ENCODE assay signal across 8 cellular contexts in the genomic region with DNA sequence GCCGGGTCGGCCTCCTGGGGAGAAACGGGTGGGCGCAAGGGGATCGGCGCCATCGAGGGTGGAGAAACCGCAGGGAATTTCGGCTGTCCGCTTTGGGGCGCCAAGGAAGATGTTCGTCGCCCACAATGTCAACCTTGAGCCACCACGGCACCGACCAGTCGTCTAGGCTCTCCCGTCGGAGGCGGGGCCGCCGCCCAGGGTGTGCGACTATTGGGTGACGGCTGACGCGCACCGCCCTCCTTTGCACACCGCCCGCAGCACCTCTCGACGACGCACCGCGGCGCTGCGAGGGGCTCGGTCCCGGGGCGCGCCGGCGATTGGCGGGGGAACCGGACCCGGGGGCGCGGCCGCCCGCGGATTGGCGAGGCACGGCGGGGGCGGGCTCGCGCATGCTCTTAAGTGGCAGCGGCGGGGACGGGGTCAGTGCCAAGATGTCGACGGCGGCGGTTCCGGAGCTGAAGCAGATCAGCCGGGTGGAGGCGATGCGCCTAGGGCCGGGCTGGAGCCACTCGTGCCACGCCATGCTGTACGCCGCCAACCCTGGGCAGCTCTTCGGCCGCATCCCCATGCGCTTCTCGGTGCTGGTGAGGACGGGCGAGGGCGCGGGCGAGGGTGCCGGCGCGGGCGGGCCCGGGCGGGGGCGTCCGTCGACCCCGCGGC. TPM values are rescaled to one million over a fixed set of nuclear protein-coding genes. Genes with fewer than 3 reads are reported as not detected.
DNase-seq lines count a peak whose midpoint lies in the region; ATAC-seq and TF ChIP-seq lines count a peak whose summit lies in the region.

Gene NUDT16L1 (plus strand): TSS at position 267 of the 660 bp plus-strand sequence. CDS start 165 bp downstream, at position 432.

- peak within 1 kb of the TSS; percentile 40 to 60 for H3K27ac ChIP-seq in ovary
- peak within 1 kb of the TSS; percentile 93 for H3K27ac ChIP-seq in thymus (ENCODE audit: low read depth)

- no peak for TF ChIP-seq CTCF in GM12875 (IDR thresholded peaks at IDR 0.05; ENCODE audit: borderline replicate concordance, insufficient read depth, low read depth, low read length)
- peak in 2 of 3 donors; percentile 54 to 66 for TF ChIP-seq CTCF in ovary (IDR thresholded peaks at IDR 0.05)

- peak; percentile 95 for ATAC-seq in HG02763 (IDR thresholded peaks at IDR 0.05; ENCODE audit: unreplicated experiment)
- peak; percentile 93 for ATAC-seq in Right ventricle myocardium inferior

- H3K9me3 ChIP-seq in ovary (no peaks in the 10 kb centered on the region), thymus (ENCODE audit: control insufficient read depth) (no peaks in the 10 kb centered on the region)

- WGBS in ovary, 3 donors: 0 to 1% (median 0%) methylated on average over 25 to 91 of the region's 91 CpGs
- under 1% methylated on average over 91 of the region's 91 CpGs for WGBS in thymus

- peak; percentile 37 for TF ChIP-seq POLR2A in ovary (IDR thresholded peaks at IDR 0.05)

- intact Hi-C loops in Right ventricle myocardium inferior (cut with DNase I): loop anchor here (10.0 kb wide), 1 partner anchor 261 kb away; the partner anchor contains the start of gene SEC14L5
- intact Hi-C loops in ovary (cut with DNase I): loop anchor here in 1 of 4 donors (5.0 kb wide), 1 partner anchor 39 kb away; the partner anchor contains the start of genes ANKS3 and DNAAF8

- DNase-seq in NCI-H1417 treated with DMSO at 0.1 percent for 48 hours (lab: John Stamatoyannopoulos, UW) (peak; percentile 72), SW 1271 (lab: John Stamatoyannopoulos, UW) (peak; percentile 71 to 81), Right ventricle myocardium inferior (ENCODE audit: missing footprints) (peak; percentile 99), ovary (peak; percentile 94 to 98 (median 96))
- peak; percentile 94 for DNase-seq in activated naive CD8-positive, alpha-beta T cell treated with anti-CD3 and anti-CD28 coated beads, Interleukin-2, amount 50 U/mL, for 16 hours (ENCODE audit: low read depth, low spot score)

- H3K27me3 ChIP-seq in ovary: no peaks in the 10 kb centered on the region
- no peaks in the 10 kb centered on the region for H3K27me3 ChIP-seq in thymus (ENCODE audit: control insufficient read depth, insufficient read depth)

- H3K4me3 ChIP-seq in GM12875 (ENCODE audit: low read depth, low read length): peak within 1 kb of the TSS; percentile 98
- H3K4me3 ChIP-seq in ovary: peak within 1 kb of the TSS; percentile 51
- peak within 1 kb of the TSS; percentile 65 for H3K4me3 ChIP-seq in thymus (ENCODE audit: low read length)

- no peak for TF ChIP-seq EP300 in ovary (IDR thresholded peaks at IDR 0.05)

- H3K4me1 ChIP-seq in ovary (ENCODE audit: insufficient read depth) (peaks cover 5% of the 10 kb centered on the region), thymus (ENCODE audit: control insufficient read depth, insufficient read depth, low read length) (peaks cover 10% of the 10 kb centered on the region)

- H3K36me3 ChIP-seq in ovary (no peaks in the 10 kb centered on the region), thymus (ENCODE audit: control insufficient read depth, insufficient read depth) (peaks cover 56% of the 10 kb centered on the region)

RNA-seq across cellular contexts. Expression of gene NUDT16L1, which starts in this region (rescaled TPM):
- total RNA-seq in Right ventricle myocardium inferior (52.3 TPM), ovary (10 to 100 TPM; 19.4 to 33.1 (median 28.0) TPM)
- polyA plus RNA-seq in ovary (10 to 100 TPM in 1 of 2 donors, 1 to 10 TPM in 1; 8.1 to 33.6 TPM), thymus (37.1 TPM)

Comparison
In these comparisons a context has a peak if more than half of its experiments do, and no peak if none do; other contexts are left out.
1. Peak in every context shown above with its lines: DNase-seq, ATAC-seq, H3K4me3 ChIP-seq and H3K27ac ChIP-seq.